Comparison of ENCODE assay signal across 14 cellular contexts in genomic region chr12:65205886-65206285, GRCh38. TPM values are rescaled to one million over a fixed set of nuclear protein-coding genes. Genes with fewer than 3 reads are reported as not detected.
DNase-seq lines count a peak whose midpoint lies in the region; ATAC-seq lines count a peak whose summit lies in the region.
"Had no signal": no experiment of that assay in that cellular context is flagged by ENCODE, and none has a peak within 500 bp of the region (broad histone marks: within the 10 kb centered on the region; RNA-seq: fewer than 3 reads in every experiment).

No MANE protein-coding gene starts in this region.

- peak; percentile 46 for ATAC-seq in GM18867 (IDR thresholded peaks at IDR 0.05; ENCODE audit: unreplicated experiment)
- peak; percentile 55 for ATAC-seq in GM21526 (IDR thresholded peaks at IDR 0.05; ENCODE audit: low FRiP score, unreplicated experiment)
- ATAC-seq in HG03521 (IDR thresholded peaks at IDR 0.05; ENCODE audit: unreplicated experiment), result peak; percentile 48
- no peak for ATAC-seq in GM21619 (IDR thresholded peaks at IDR 0.05; ENCODE audit: unreplicated experiment)
- no peak for ATAC-seq in GM18519 (IDR thresholded peaks at IDR 0.05; ENCODE audit: low FRiP score, unreplicated experiment)

- DNase-seq in myocyte (ENCODE audit: low read depth) (peak; percentile 23), NCI-H446 (lab: John Stamatoyannopoulos, UW) (no peak)
- DNase-seq: activated CD4-positive, alpha-beta T cell treated with anti-CD3 and anti-CD28 coated beads for 4 hours; Caco-2; endodermal cell; foreskin melanocyte; MG63; NCI-H446 treated with DMSO at 0.1 percent for 48 hours; stimulated activated CD4-positive, alpha-beta T cell treated with anti-CD3 and anti-CD28 coated beads, Interleukin-12 subunit alpha, Interleukin-12 subunit beta, amount 100 ng/mL, for 4 hours had no signal

RNA-seq across cellular contexts. Expression of gene LEMD3, which starts 36.5 kb away (rescaled TPM):
- total RNA-seq in myocyte, result 19.8 and 27.9 TPM in 2 replicates
- 7.9 TPM for polyA plus RNA-seq in myocyte (2012)

Comparison
In these comparisons a context has a peak if more than half of its experiments do, and no peak if none do; other contexts are left out.
1. ATAC-seq: peak in GM18867 (single experiment), GM21526 (single experiment) and HG03521 (single experiment); none in GM21619 (single experiment) and GM18519 (single experiment).